1 cellular context compared by ENCODE assay signal in genomic region chr19:43789029-43789428, GRCh38.
TF ChIP-seq lines count a peak whose summit lies in the region.

No MANE protein-coding gene starts in this region.

TF ChIP-seq in WTC11, 78 proteins besides CTCF, POLR2A, EP300 and RAD21 (continued from another document):
- TF ChIP-seq ZNF281 (CRISPR knock-in tag; IDR thresholded peaks at IDR 0.05) (peak; percentile 88; the same call in 1 of the 2 replicates), USF1 (CRISPR knock-in tag; IDR thresholded peaks at IDR 0.05) (peak; percentile 78), SMAD3 (CRISPR knock-in tag; IDR thresholded peaks at IDR 0.05; ENCODE audit: borderline replicate concordance) (peak; percentile 39; the same call in 1 of the 2 replicates), ZNF219 (CRISPR knock-in tag; IDR thresholded peaks at IDR 0.05; ENCODE audit: borderline replicate concordance) (peak; percentile 94; the same call in 1 of the 2 replicates), ELF4 (CRISPR knock-in tag; IDR thresholded peaks at IDR 0.05; ENCODE audit: low read depth) (no peak), ATF1 (CRISPR knock-in tag; IDR thresholded peaks at IDR 0.05) (0 out of 2 replicates have a peak, but pooled peaks have one; percentile 59), E2F1 (CRISPR knock-in tag; IDR thresholded peaks at IDR 0.05) (peak; percentile 88), ETV6 (CRISPR knock-in tag; IDR thresholded peaks at IDR 0.05) (no peak), IRF1 (CRISPR knock-in tag; IDR thresholded peaks at IDR 0.05) (peak; percentile 89; the same call in 1 of the 2 replicates), NR1H2 (CRISPR knock-in tag; IDR thresholded peaks at IDR 0.05) (peak; percentile 75; the same call in 1 of the 2 replicates), ZNF232 (CRISPR knock-in tag; IDR thresholded peaks at IDR 0.05) (peak; percentile 78; the same call in 1 of the 2 replicates), JUN (CRISPR knock-in tag; IDR thresholded peaks at IDR 0.05) (peak; percentile 97), TEAD1 (CRISPR knock-in tag; IDR thresholded peaks at IDR 0.05) (peak; percentile 60; the same call in 1 of the 2 replicates), NFE2L1 (CRISPR knock-in tag; IDR thresholded peaks at IDR 0.05) (peak; percentile 73), OVOL2 (CRISPR knock-in tag; IDR thresholded peaks at IDR 0.05; ENCODE audit: borderline replicate concordance) (no peak)
TF ChIP-seq in WTC11: peak in this region for 20.
